In genomic region chr4:183299464-183299863, GRCh38 we compare ENCODE assay signal across 1 cellular context.
TF ChIP-seq lines count a peak whose summit lies in the region.

No MANE protein-coding gene starts in this region.

TF ChIP-seq in IMR-90, 13 proteins besides CTCF, POLR2A, EP300 and RAD21 (continued from another document):
- TF ChIP-seq USF2 (IDR thresholded peaks at IDR 0.05; ENCODE audit: low read depth, low read length) (no peak), ELK1 (IDR thresholded peaks at IDR 0.05; ENCODE audit: borderline replicate concordance, low read depth, low read length) (no peak)
TF ChIP-seq in IMR-90: peak in this region for 0.
